In the genomic region with DNA sequence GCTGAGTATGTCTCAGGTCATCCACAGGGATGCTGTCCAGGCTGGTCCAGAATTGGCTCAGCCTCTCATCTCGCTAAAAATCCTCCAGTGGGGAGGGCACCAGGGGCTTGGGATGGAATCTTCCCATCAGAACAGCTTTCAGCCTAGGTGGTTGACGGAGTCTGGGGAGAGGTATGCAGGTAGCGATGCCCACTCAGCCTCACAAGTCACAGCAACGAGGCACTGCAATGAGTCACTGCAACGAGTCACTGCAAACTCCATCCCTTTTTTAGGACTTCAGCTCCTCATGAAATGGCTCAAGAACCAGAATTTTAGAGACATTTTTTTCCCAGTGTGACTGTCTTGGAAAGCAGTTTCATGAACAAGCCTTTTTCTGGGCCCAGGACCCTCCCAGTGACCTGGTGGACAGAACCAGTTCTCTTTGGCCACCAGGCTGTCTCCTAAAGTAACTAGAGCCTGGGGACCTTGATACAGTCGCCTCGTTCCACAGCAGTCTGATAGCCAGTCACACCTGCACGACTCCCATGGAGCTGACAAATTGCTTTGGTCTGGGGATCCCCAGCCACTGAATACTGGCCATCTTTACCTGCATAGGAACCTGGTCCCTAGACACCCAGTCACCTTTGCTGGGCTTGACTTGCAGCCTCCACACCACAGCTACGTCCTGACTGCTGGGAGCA, we compare ENCODE assay signal across 15 cellular contexts.
"Had no signal": no experiment of that assay in that cellular context is flagged by ENCODE, and none has a peak within 500 bp of the region (broad histone marks: within the 10 kb centered on the region; RNA-seq: fewer than 3 reads in every experiment).

No MANE protein-coding gene starts in this region.

- H3K9me3 ChIP-seq: colonic mucosa, esophagus squamous epithelium, pancreas, SJCRH30, tibial nerve had no signal

- DNase-seq: activated CD4-positive, alpha-beta T cell treated with anti-CD3 and anti-CD28 coated beads for 4 hours; activated CD8-positive, alpha-beta T cell treated with anti-CD3 and anti-CD28 coated beads, Interleukin-2, amount 10 ng/mL, durations not matched to agents 7 days and 5 days; activated naive CD4-positive, alpha-beta T cell treated with anti-CD3 and anti-CD28 coated beads, Interleukin-2, amount 50 U/mL, for 16 hours; colonic mucosa; esophagus squamous epithelium; hippocampal formation; midbrain; SJCRH30; stimulated activated CD4-positive, alpha-beta T cell treated with anti-CD3 and anti-CD28 coated beads, Interleukin-4, amount 100 ng/mL, for 1 hour; stimulated activated naive CD4-positive, alpha-beta T cell; T-helper 17 cell; WERI-Rb-1 had no signal

- H3K27me3 ChIP-seq: colonic mucosa, SJCRH30, tibial nerve had no signal

- H3K4me3 ChIP-seq: cardiac muscle cell, colonic mucosa, esophagus squamous epithelium, pancreas, SJCRH30, tibial nerve had no signal

- H3K27ac ChIP-seq: cardiac muscle cell, colonic mucosa, esophagus squamous epithelium, pancreas, SJCRH30, tibial nerve, WERI-Rb-1 had no signal

- H3K36me3 ChIP-seq: cardiac muscle cell, colonic mucosa, esophagus squamous epithelium, pancreas, SJCRH30, tibial nerve, WERI-Rb-1 had no signal

- H3K4me1 ChIP-seq: colonic mucosa, esophagus squamous epithelium, pancreas, SJCRH30, tibial nerve had no signal
